12 cellular contexts compared by ENCODE assay signal in genomic region chr22:28440517-28441366, GRCh38.
DNase-seq lines count a peak whose midpoint lies in the region; ATAC-seq and TF ChIP-seq lines count a peak whose summit lies in the region.
"Had no signal": no experiment of that assay in that cellular context is flagged by ENCODE, and none has a peak within 500 bp of the region (broad histone marks: within the 10 kb centered on the region; RNA-seq: fewer than 3 reads in every experiment).

No MANE protein-coding gene starts in this region.

- POLR2A ChIA-PET in WTC11 (lab: Charles Lee), result no interaction called here

- H3K4me3 ChIP-seq in left ventricle myocardium inferior (peak overlapping the region; percentile 81), dorsolateral prefrontal cortex (peak overlapping the region in 48 of 59 donors; percentile 7 to 90 (median 72)), H7 (ENCODE audit: insufficient read depth, low read depth, low read length) (no peak overlapping the region)

- H3K9me3 Mint-ChIP-seq in nephron (no peaks in the 10 kb centered on the region), WTC11 (no peaks in the 10 kb centered on the region)
- H3K9me3 Mint-ChIP-seq: dendritic cell treated with granulocyte-macrophage colony-stimulating factor and Interleukin-4, amounts not matched to agents 40 ng/mL and 50 ng/mL, for 4 days had no signal

- no peak for TF ChIP-seq CTCF in left ventricle myocardium inferior (IDR thresholded peaks at IDR 0.05; ENCODE audit: borderline replicate concordance)
- peak in 12 of 56 donors; percentile 4 to 27 (median 11) for TF ChIP-seq CTCF in dorsolateral prefrontal cortex (IDR thresholded peaks at IDR 0.05 in 54 of 56, conservative IDR thresholded peaks at IDR 0.05 in 2 of 56; ENCODE audit: low read depth in 1 of 56, partially characterized antibody in 56 of 56)
- TF ChIP-seq CTCF in nephron (IDR thresholded peaks at IDR 0.05; ENCODE audit: unreplicated experiment in 3 of 3), result no peak
- no peak for TF ChIP-seq CTCF in WTC11 (IDR thresholded peaks at IDR 0.05)

- H3K27me3 Mint-ChIP-seq in nephron (ENCODE audit: low read depth) (no peaks in the 10 kb centered on the region), WTC11 (ENCODE audit: low read depth) (no peaks in the 10 kb centered on the region)

- ATAC-seq in Right ventricle myocardium inferior (no peak), WTC11 (no peak)
- ATAC-seq: left colon had no signal

- H3K27ac Mint-ChIP-seq in nephron (peak overlapping the region; percentile 97 to 99 (median 98)), WTC11 (no peak overlapping the region)
- H3K27ac Mint-ChIP-seq: dendritic cell treated with granulocyte-macrophage colony-stimulating factor and Interleukin-4, amounts not matched to agents 40 ng/mL and 50 ng/mL, for 4 days had no signal

- H3K27ac ChIP-seq in left ventricle myocardium inferior (replicated peaks) (peak overlapping the region; percentile 91), dorsolateral prefrontal cortex (peak overlapping the region in 27 of 59 donors; percentile 0 to 90 (median 72))
- H3K27ac ChIP-seq: C4-2B had no signal

- H3K36me3 Mint-ChIP-seq in nephron (ENCODE audit: low read depth) (no peaks in the 10 kb centered on the region), WTC11 (no peaks in the 10 kb centered on the region)

- peaks cover 77% of the 10 kb centered on the region for H3K4me1 ChIP-seq in left ventricle myocardium inferior

- H3K36me3 ChIP-seq in left ventricle myocardium inferior, result no peaks in the 10 kb centered on the region
- H3K36me3 ChIP-seq in H7 (replicated peaks; ENCODE audit: control insufficient read depth, insufficient read depth, low read length), result no peaks in the 10 kb centered on the region

- no peaks in the 10 kb centered on the region for H3K27me3 ChIP-seq in left ventricle myocardium inferior (ENCODE audit: low read depth)
- no peaks in the 10 kb centered on the region for H3K27me3 ChIP-seq in dorsolateral prefrontal cortex
- H3K27me3 ChIP-seq in H7 (ENCODE audit: control insufficient read depth, insufficient read depth, low read length), result no peaks in the 10 kb centered on the region

- no peaks in the 10 kb centered on the region for H3K9me3 ChIP-seq in left ventricle myocardium inferior (replicated peaks)

- CTCF ChIA-PET in WTC11 (lab: Charles Lee), result interaction anchor here (0.6 to 1.6 kb wide), 4 partner anchors 131 to 600 kb away, joined by 3 to 4 read pairs (median 3); no protein-coding TSS in a partner anchor

- intact Hi-C loops in left ventricle myocardium inferior (cut with micrococcal nuclease), result loop anchor here (10.0 kb wide), 1 partner anchor 386 kb away; no protein-coding TSS in a partner anchor
- intact Hi-C loops in Right ventricle myocardium inferior (cut with DNase I), result loop anchor here (5.0 to 10.0 kb wide), 6 partner anchors 143 to 418 kb away; no protein-coding TSS in a partner anchor
- intact Hi-C loops in dorsolateral prefrontal cortex (cut with DNase I), result loop anchor here (5.0 to 10.0 kb wide), 5 partner anchors 152 to 556 kb away; no protein-coding TSS in a partner anchor

- H3K4me1 Mint-ChIP-seq in nephron (peaks cover 65% of the 10 kb centered on the region), WTC11 (peaks cover 7% of the 10 kb centered on the region)

- DNase-seq in left ventricle myocardium inferior (no peak), Right ventricle myocardium inferior (ENCODE audit: missing footprints) (no peak), dorsolateral prefrontal cortex (no peak), H7 (no peak), WTC11 (ENCODE audit: low spot score) (no peak), Kasumi-1 (lab: John Stamatoyannopoulos, UW) (no peak), NCI-H2081 treated with DMSO at 0.1 percent for 48 hours (lab: John Stamatoyannopoulos, UW) (no peak)
- DNase-seq: left colon, NCI-H1930 had no signal

- H3K4me3 Mint-ChIP-seq in nephron, result peak overlapping the region; percentile 94 to 100 (median 97)
- no peak overlapping the region for H3K4me3 Mint-ChIP-seq in WTC11
- H3K4me3 Mint-ChIP-seq: dendritic cell treated with granulocyte-macrophage colony-stimulating factor and Interleukin-4, amounts not matched to agents 40 ng/mL and 50 ng/mL, for 4 days had no signal

TF ChIP-seq in WTC11, 78 proteins besides CTCF, POLR2A, EP300 and RAD21:
- TF ChIP-seq MAX (CRISPR knock-in tag; IDR thresholded peaks at IDR 0.05), result no peak
- TF ChIP-seq ZNF423 (CRISPR knock-in tag; IDR thresholded peaks at IDR 0.05), result no peak
- TF ChIP-seq CDX4 (CRISPR knock-in tag; IDR thresholded peaks at IDR 0.05; ENCODE audit: borderline replicate concordance), result no peak
TF ChIP-seq in WTC11: peak in this region for 0.
